ENCODE assay signal across 9 cellular contexts in genomic region chr10:132446661-132447445, GRCh38. TPM values are rescaled to one million over a fixed set of nuclear protein-coding genes. Genes with fewer than 3 reads are reported as not detected.
DNase-seq lines count a peak whose midpoint lies in the region; ATAC-seq, FAIRE-seq and TF ChIP-seq lines count a peak whose summit lies in the region.
"Had no signal": no experiment of that assay in that cellular context is flagged by ENCODE, and none has a peak within 500 bp of the region (broad histone marks: within the 10 kb centered on the region; RNA-seq: fewer than 3 reads in every experiment).

No MANE protein-coding gene starts in this region.

- H3K4me3 ChIP-seq in fibroblast of villous mesenchyme (ENCODE audit: low read depth, low read length) (no peak overlapping the region), small intestine (ENCODE audit: low read depth in 1 of 2, low read length in 2 of 2) (no peak overlapping the region)

- H3K4me1 ChIP-seq in small intestine (ENCODE audit: control insufficient read depth in 2 of 2, insufficient read depth in 1 of 2, low read depth in 1 of 2, low read length in 1 of 2): peaks cover 6 to 13% of the 10 kb centered on the region in 2 donors

- H3K36me3 ChIP-seq in small intestine (ENCODE audit: control insufficient read depth in 2 of 2, insufficient read depth in 2 of 2, low read length in 2 of 2): no peaks in the 10 kb centered on the region

- no peaks in the 10 kb centered on the region for H3K9me3 ChIP-seq in small intestine (ENCODE audit: control insufficient read depth, low read depth)

- ATAC-seq in HG02981 (IDR thresholded peaks at IDR 0.05; ENCODE audit: unreplicated experiment): peak; percentile 39
- ATAC-seq in HG03439 (IDR thresholded peaks at IDR 0.05; ENCODE audit: unreplicated experiment): no peak

- WGBS in small intestine, 3 donors: 10 to 32% (median 22%) methylated on average over 14 to 17 of the region's 17 CpGs

- peak; percentile 68 for DNase-seq in GM10266 (ENCODE audit: extremely low spot score)
- peak; percentile 81 for DNase-seq in NOMO-1 treated with DMSO at 0.1 percent for 48 hours (lab: John Stamatoyannopoulos, UW; ENCODE audit: unreplicated experiment)
- peak; percentile 57 for DNase-seq in activated T-cell treated with anti-CD3 and anti-CD28 coated beads for 24 hours (ENCODE audit: low read depth)
- peak; percentile 59 for DNase-seq in fibroblast of villous mesenchyme (ENCODE audit: low read depth)
- peak; percentile 87 for DNase-seq in small intestine
- DNase-seq in NCI-H446 (lab: John Stamatoyannopoulos, UW): no peak

- FAIRE-seq in small intestine (lab: Jason Lieb, UNC): no peak
- FAIRE-seq: endothelial cell of umbilical vein had no signal

- peak overlapping the region; percentile 89 to 96 for H3K27ac ChIP-seq in small intestine (ENCODE audit: low read depth in 1 of 2, low read length in 1 of 2)

- no peaks in the 10 kb centered on the region for H3K27me3 ChIP-seq in small intestine (ENCODE audit: control insufficient read depth in 2 of 2, insufficient read depth in 2 of 2, low read length in 2 of 2)

- peak; percentile 36 for TF ChIP-seq CTCF in GM10266 (IDR thresholded peaks at IDR 0.05; ENCODE audit: control insufficient read depth, insufficient read depth, low read depth, missing control alignments)
- peak; percentile 67 for TF ChIP-seq CTCF in fibroblast of villous mesenchyme (IDR thresholded peaks at IDR 0.05; ENCODE audit: insufficient read depth, low read depth, low read length)

RNA-seq across cellular contexts. Expression of gene PWWP2B, which starts 49.9 kb away (rescaled TPM):
- 8.2 and 12.9 TPM in 2 replicates for total RNA-seq in fibroblast of villous mesenchyme
- 10 to 100 TPM in 1 of 3 donors, 1 to 10 TPM in 2; 7.0 to 14.7 (median 9.2) TPM for polyA plus RNA-seq in small intestine

Comparison
In these comparisons a context has a peak if more than half of its experiments do, and no peak if none do; other contexts are left out.
1. DNase-seq: peak in GM10266 (single experiment), NOMO-1 treated with DMSO at 0.1 percent for 48 hours (single experiment), activated T-cell treated with anti-CD3 and anti-CD28 coated beads for 24 hours (single experiment), fibroblast of villous mesenchyme (single experiment) and small intestine (single experiment); none in NCI-H446 (0 of 2).